In genomic region chr7:129494041-129494440, GRCh38 we compare ENCODE assay signal across 8 cellular contexts. TPM values are rescaled to one million over a fixed set of nuclear protein-coding genes. Genes with fewer than 3 reads are reported as not detected.
DNase-seq lines count a peak whose midpoint lies in the region; ATAC-seq and TF ChIP-seq lines count a peak whose summit lies in the region.

No MANE protein-coding gene starts in this region.

- TF ChIP-seq POLR2A in Peyer's patch (IDR thresholded peaks at IDR 0.05) = no peak

- no peaks in the 10 kb centered on the region for H3K9me3 Mint-ChIP-seq in CD8-positive, alpha-beta T cell

- CTCF ChIA-PET in CD8-positive, alpha-beta T cell (lab: Charles Lee) = interaction anchor here (1.0 kb wide), 1 partner anchor 13 kb away, joined by 3 read pairs; no protein-coding TSS in a partner anchor

- no peak overlapping the region for H3K9ac ChIP-seq in Karpas-422 (ENCODE audit: low read length)
- no peak overlapping the region for H3K9ac ChIP-seq in colonic mucosa (ENCODE audit: low read depth in 2 of 2, low read length in 2 of 2)

- no peaks in the 10 kb centered on the region for H3K4me1 ChIP-seq in CD8-positive, alpha-beta T cell (ENCODE audit: insufficient read depth, low read length)
- H3K4me1 ChIP-seq in Karpas-422 (ENCODE audit: low read length) = peaks cover 10% of the 10 kb centered on the region
- no peaks in the 10 kb centered on the region for H3K4me1 ChIP-seq in colonic mucosa
- no peaks in the 10 kb centered on the region for H3K4me1 ChIP-seq in Peyer's patch

- H3K9me2 ChIP-seq in Karpas-422 (replicated peaks; ENCODE audit: insufficient read depth, low read length) = no peaks in the 10 kb centered on the region

- intact Hi-C loops in CD8-positive, alpha-beta T cell (cut with DNase I, micrococcal nuclease) = no loop called here
- intact Hi-C loops in colonic mucosa (cut with DNase I) = no loop called here

- H3K4me3 ChIP-seq in CD8-positive, alpha-beta T cell (ENCODE audit: low read depth, low read length) = no peak overlapping the region
- no peak overlapping the region for H3K4me3 ChIP-seq in fibroblast of the aortic adventitia (ENCODE audit: low read depth, low read length)
- H3K4me3 ChIP-seq in Karpas-422 (ENCODE audit: low read length) = no peak overlapping the region
- H3K4me3 ChIP-seq in colonic mucosa = no peak overlapping the region
- no peak overlapping the region for H3K4me3 ChIP-seq in Peyer's patch

- H3K36me3 Mint-ChIP-seq in CD8-positive, alpha-beta T cell = no peaks in the 10 kb centered on the region

- no peaks in the 10 kb centered on the region for H3K27me3 ChIP-seq in CD8-positive, alpha-beta T cell (ENCODE audit: insufficient read depth, low read length)
- no peaks in the 10 kb centered on the region for H3K27me3 ChIP-seq in Karpas-422 (ENCODE audit: low read length)
- H3K27me3 ChIP-seq in colonic mucosa = no peaks in the 10 kb centered on the region
- no peaks in the 10 kb centered on the region for H3K27me3 ChIP-seq in Peyer's patch

- H3K27me3 Mint-ChIP-seq in CD8-positive, alpha-beta T cell (ENCODE audit: low read depth) = no peaks in the 10 kb centered on the region

- no peak for DNase-seq in CD8-positive, alpha-beta T cell
- DNase-seq in M059J (ENCODE audit: low read depth) (peak; percentile 92), fibroblast of the aortic adventitia (ENCODE audit: low read depth) (peak; percentile 86), Karpas-422 (no peak), cerebellar cortex (ENCODE audit: low spot score) (no peak), colonic mucosa (no peak), Peyer's patch (no peak)

- no peak overlapping the region for H3K4me3 Mint-ChIP-seq in CD8-positive, alpha-beta T cell

- no peaks in the 10 kb centered on the region for H4K20me1 ChIP-seq in Karpas-422 (ENCODE audit: insufficient read depth, low read depth, low read length)

- no peak for TF ChIP-seq CTCF in CD8-positive, alpha-beta T cell (IDR thresholded peaks at IDR 0.05)
- no peak for TF ChIP-seq CTCF in fibroblast of the aortic adventitia (IDR thresholded peaks at IDR 0.05; ENCODE audit: insufficient read depth, low read length)
- no peak for TF ChIP-seq CTCF in colonic mucosa (IDR thresholded peaks at IDR 0.05)
- no peak for TF ChIP-seq CTCF in Peyer's patch (IDR thresholded peaks at IDR 0.05)

- H3K27ac Mint-ChIP-seq in CD8-positive, alpha-beta T cell = no peak overlapping the region

- H3K79me2 ChIP-seq in Karpas-422 (ENCODE audit: low read length) = no peaks in the 10 kb centered on the region

- peak; percentile 44 for ATAC-seq in CD8-positive, alpha-beta T cell
- ATAC-seq in GM21515 (IDR thresholded peaks at IDR 0.05; ENCODE audit: unreplicated experiment) = peak; percentile 71

- POLR2A ChIA-PET in CD8-positive, alpha-beta T cell (lab: Charles Lee) = no interaction called here

- H3K4me2 ChIP-seq in Karpas-422 (ENCODE audit: low read depth, low read length, poor library complexity, severe bottlenecking) = no peak overlapping the region

- H3K4me1 Mint-ChIP-seq in CD8-positive, alpha-beta T cell (ENCODE audit: low read depth) = peaks cover 2% of the 10 kb centered on the region

- H3K36me3 ChIP-seq in CD8-positive, alpha-beta T cell (ENCODE audit: insufficient read depth, low read length) = no peaks in the 10 kb centered on the region
- H3K36me3 ChIP-seq in Karpas-422 (ENCODE audit: insufficient read depth, low read length) (no peaks in the 10 kb centered on the region), colonic mucosa (no peaks in the 10 kb centered on the region), Peyer's patch (no peaks in the 10 kb centered on the region)

- H3K27ac ChIP-seq in CD8-positive, alpha-beta T cell (ENCODE audit: low read depth, low read length) = no peak overlapping the region
- H3K27ac ChIP-seq in Karpas-422 (ENCODE audit: low read length) = no peak overlapping the region
- no peak overlapping the region for H3K27ac ChIP-seq in colonic mucosa
- H3K27ac ChIP-seq in Peyer's patch = peak overlapping the region in 2 of 4 donors; percentile 19 to 38

- H3K9me3 ChIP-seq in CD8-positive, alpha-beta T cell (ENCODE audit: low read length) = no peaks in the 10 kb centered on the region
- H3K9me3 ChIP-seq in Karpas-422 (ENCODE audit: low read length) (no peaks in the 10 kb centered on the region), colonic mucosa (no peaks in the 10 kb centered on the region), Peyer's patch (no peaks in the 10 kb centered on the region)

- no peak overlapping the region for H2AFZ ChIP-seq in Karpas-422 (ENCODE audit: low read length)

RNA-seq across cellular contexts. Expression of gene SMKR1, which starts 8.3 kb away (rescaled TPM):
- under 1 TPM; 0.56 to 0.68 TPM for total RNA-seq in CD8-positive, alpha-beta T cell
- total RNA-seq in M059J (2014; rRNA removed; shearing (Covaris generic)) = 0.37 and 0.89 TPM in 2 replicates
- total RNA-seq in fibroblast of the aortic adventitia (ENCODE audit: low replicate concordance) = 0.65 and 0.72 TPM in 2 replicates
- 0.22 TPM in 1 of 2 replicates, not detected in the other for total RNA-seq in Karpas-422 (2014; rRNA removed; shearing (Covaris generic); ENCODE audit: low replicate concordance)
- under 1 TPM in 1 of 2 donors, not detected in 1; 0.32 TPM for total RNA-seq in colonic mucosa
- 1 to 10 TPM in 1 of 4 donors, not detected in 3; 1.3 TPM for total RNA-seq in Peyer's patch

RNA-seq across cellular contexts. Expression of gene STRIP2, which starts 59.8 kb away (rescaled TPM):
- total RNA-seq in CD8-positive, alpha-beta T cell = under 1 TPM in 1 of 2 experiments, not detected in 1; 0.19 TPM
- total RNA-seq in M059J (2014; rRNA removed; shearing (Covaris generic)) = 7.8 and 12.1 TPM in 2 replicates
- total RNA-seq in fibroblast of the aortic adventitia (ENCODE audit: low replicate concordance) (2.5 and 6.9 TPM in 2 replicates), colonic mucosa (1 to 10 TPM; 1.9 to 4.7 TPM), Peyer's patch (1 to 10 TPM in 3 of 4 donors, under 1 TPM in 1; 0.54 to 1.7 (median 1.3) TPM)
- 0.15 and 0.22 TPM in 2 replicates for total RNA-seq in Karpas-422 (2014; rRNA removed; shearing (Covaris generic); ENCODE audit: low replicate concordance)

Comparison
In these comparisons a context has a peak if more than half of its experiments do, and no peak if none do; other contexts are left out.
1. DNase-seq: peak in M059J (single experiment) and fibroblast of the aortic adventitia (single experiment); none in CD8-positive, alpha-beta T cell (0 of 7), Karpas-422 (single experiment), cerebellar cortex (single experiment), colonic mucosa (single experiment) and Peyer's patch (0 of 3).